In the genomic region with DNA sequence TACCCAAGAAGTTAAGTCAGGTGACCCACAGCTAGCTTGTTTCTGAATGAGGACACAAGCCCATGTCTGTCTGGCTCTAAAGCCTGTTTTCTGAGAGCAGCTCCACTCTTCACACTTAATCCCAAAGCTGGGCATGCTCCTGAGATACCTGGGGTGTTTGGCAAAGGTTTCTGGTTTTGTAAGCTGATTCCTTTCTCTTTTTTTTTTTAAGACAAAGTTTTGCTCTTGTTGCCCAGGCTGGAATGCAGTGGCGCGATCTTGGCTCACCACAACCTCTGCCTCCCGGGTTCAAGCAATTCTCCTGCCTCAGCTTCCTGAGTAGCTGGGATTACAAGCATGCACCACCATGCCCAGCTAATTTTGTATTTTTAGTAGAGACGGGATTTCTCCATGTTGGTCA, we compare ENCODE assay signal across 19 cellular contexts. TPM values are rescaled to one million over a fixed set of nuclear protein-coding genes. Genes with fewer than 3 reads are reported as not detected.
A peak's percentile ranks its signal among the peaks of the same experiment; 100 is the strongest.
DNase-seq lines count a peak whose midpoint lies in the region; ATAC-seq and TF ChIP-seq lines count a peak whose summit lies in the region.
"Not testable (repeated sequence)": the region's sequence is repeated elsewhere in the genome, so short reads cannot be mapped to it uniquely, and the experiment has no call there.
"Had no signal": no experiment of that assay in that cellular context is flagged by ENCODE, and none has a peak within 500 bp of the region (broad histone marks: within the 10 kb centered on the region; RNA-seq: fewer than 3 reads in every experiment).

No MANE protein-coding gene starts in this region.

- H3K27me3 ChIP-seq in esophagus squamous epithelium; psoas muscle (ENCODE audit: insufficient read depth in 3 of 3, low read length in 2 of 3): not testable (repeated sequence)

- not testable (repeated sequence) for ATAC-seq in psoas muscle

- 36 to 58% methylated on average over 4 of the region's 4 CpGs for WGBS in esophagus squamous epithelium, 2 donors
- 72 to 95% (median 81%) methylated on average over 3 to 4 of the region's 4 CpGs for WGBS in psoas muscle, 3 donors

- not testable (repeated sequence) for TF ChIP-seq POLR2A in esophagus squamous epithelium (IDR thresholded peaks at IDR 0.05)

- not testable (repeated sequence) for H3K4me3 ChIP-seq in astrocyte of the cerebellum (ENCODE audit: low read depth, low read length); esophagus squamous epithelium; psoas muscle

- intact Hi-C loops in esophagus squamous epithelium (cut with DNase I): not testable (repeated sequence)
- intact Hi-C loops in psoas muscle (cut with DNase I): loop anchor here (2.0 to 10.0 kb wide), 4 partner anchors 13 to 299 kb away; partner anchors contain the start of gene TUT1 (in 1 of the 2)

- DNase-seq in NCI-H2107 treated with DMSO at 0.1 percent for 48 hours (lab: John Stamatoyannopoulos, UW; ENCODE audit: unreplicated experiment) (peak; percentile 19), astrocyte of the cerebellum (ENCODE audit: low read depth) (peak; percentile 11)
- DNase-seq in RWPE1 (ENCODE audit: low spot score); esophagus squamous epithelium (lab: John Stamatoyannopoulos, UW); psoas muscle: not testable (repeated sequence)

- in situ Hi-C loops in astrocyte of the cerebellum (cut with HindIII; ENCODE audit: low sequenced_read_pairs): not testable (repeated sequence)

- H3K27ac ChIP-seq in RWPE1: peak overlapping the region; percentile 54
- peak overlapping the region in 3 of 4 donors; percentile 3 to 55 (median 25) for H3K27ac ChIP-seq in esophagus squamous epithelium
- peak overlapping the region; percentile 79 for H3K27ac ChIP-seq in psoas muscle

- not testable (repeated sequence) for TF ChIP-seq CTCF in RWPE1 (conservative IDR thresholded peaks at IDR 0.05; ENCODE audit: low read depth); astrocyte of the cerebellum (IDR thresholded peaks at IDR 0.05; ENCODE audit: low read depth, low read length, missing control alignments); esophagus squamous epithelium (IDR thresholded peaks at IDR 0.05); psoas muscle (IDR thresholded peaks at IDR 0.05)

- CTCF ChIA-PET in RWPE1 (lab: Yijun Ruan, JAX): interaction anchor here (0.6 to 1.8 kb wide), 3 partner anchors 12 to 24 kb away, joined by 6 to 17 read pairs (median 7); partner anchors contain the start of genes BSCL2 and GNG3

- H3K4me1 ChIP-seq in esophagus squamous epithelium (peaks cover 0 to 45% (median 17%) of the 10 kb centered on the region in 3 donors), psoas muscle (peaks cover 10% of the 10 kb centered on the region)

- not testable (repeated sequence) for H3K9me3 ChIP-seq in esophagus squamous epithelium, psoas muscle

- not testable (repeated sequence) for TF ChIP-seq EP300 in Ishikawa (IDR thresholded peaks at IDR 0.05; ENCODE audit: borderline replicate concordance)

- POLR2A ChIA-PET in RWPE1 (lab: Yijun Ruan, JAX; ENCODE audit: low non-redundant PET): not testable (repeated sequence)

- not testable (repeated sequence) for TF ChIP-seq RAD21 in Ishikawa (IDR thresholded peaks at IDR 0.05; ENCODE audit: low read depth)

- peaks cover 8 to 47% (median 9%) of the 10 kb centered on the region in 3 donors for H3K36me3 ChIP-seq in esophagus squamous epithelium
- H3K36me3 ChIP-seq in psoas muscle (ENCODE audit: insufficient read depth in 1 of 2, low read depth in 1 of 2): peaks cover 0 to 45% of the 10 kb centered on the region in 2 donors

TF ChIP-seq in Ishikawa, 13 proteins besides CTCF, POLR2A, EP300 and RAD21:
- TF ChIP-seq TEAD4 (IDR thresholded peaks at IDR 0.05): peak; percentile 67
- TF ChIP-seq, protein P1, sequence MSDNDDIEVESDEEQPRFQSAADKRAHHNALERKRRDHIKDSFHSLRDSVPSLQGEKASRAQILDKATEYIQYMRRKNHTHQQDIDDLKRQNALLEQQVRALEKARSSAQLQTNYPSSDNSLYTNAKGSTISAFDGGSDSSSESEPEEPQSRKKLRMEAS (IDR thresholded peaks at IDR 0.05): peak; percentile 29; the same call in 1 of the 2 replicates
- peak; percentile 83 for TF ChIP-seq NFIC (IDR thresholded peaks at IDR 0.05)
- TF ChIP-seq, protein P2, sequence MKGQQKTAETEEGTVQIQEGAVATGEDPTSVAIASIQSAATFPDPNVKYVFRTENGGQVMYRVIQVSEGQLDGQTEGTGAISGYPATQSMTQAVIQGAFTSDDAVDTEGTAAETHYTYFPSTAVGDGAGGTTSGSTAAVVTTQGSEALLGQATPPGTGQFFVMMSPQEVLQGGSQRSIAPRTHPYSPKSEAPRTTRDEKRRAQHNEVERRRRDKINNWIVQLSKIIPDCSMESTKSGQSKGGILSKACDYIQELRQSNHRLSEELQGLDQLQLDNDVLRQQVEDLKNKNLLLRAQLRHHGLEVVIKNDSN (IDR thresholded peaks at IDR 0.05): 0 out of 2 replicates have a peak, but pooled peaks have one; percentile 19

RNA-seq across cellular contexts. Expression of gene LRRN4CL, which starts 4.3 kb away (rescaled TPM):
- total RNA-seq in esophagus squamous epithelium: 10 to 100 TPM in 1 of 4 donors, 1 to 10 TPM in 2, under 1 TPM in 1; 0.27 to 12.0 (median 4.5) TPM
- total RNA-seq in psoas muscle: 1 to 10 TPM; 2.4 to 4.8 (median 3.8) TPM
- polyA plus RNA-seq in psoas muscle: 1 to 10 TPM; 1.8 to 3.7 (median 2.8) TPM
- total RNA-seq: CD4-positive, alpha-beta T cell; CD4-positive, CD25-positive, alpha-beta regulatory T cell; CD8-positive, alpha-beta T cell; Daoy had no signal
- polyA plus RNA-seq: CD14-positive monocyte; CD4-positive, alpha-beta memory T cell; CD4-positive, CD25-positive, alpha-beta regulatory T cell; CD8-positive, alpha-beta memory T cell had no signal

RNA-seq across cellular contexts. Expression of gene BSCL2, which starts 13.6 kb away (rescaled TPM):
- total RNA-seq in esophagus squamous epithelium: 10 to 100 TPM; 25.7 to 69.4 (median 32.6) TPM
- 10 to 100 TPM; 17.0 to 45.4 (median 29.0) TPM for total RNA-seq in psoas muscle
- 100 to 1,000 TPM in 1 of 3 donors, 10 to 100 TPM in 2; 61.5 to 174 (median 63.5) TPM for polyA plus RNA-seq in psoas muscle

RNA-seq across cellular contexts. Expression of gene GNG3, which starts 13.9 kb away (rescaled TPM):
- not detected for total RNA-seq in esophagus squamous epithelium
- not detected for total RNA-seq in psoas muscle
- under 1 TPM in 2 of 3 donors, not detected in 1; 0.10 to 0.39 TPM for polyA plus RNA-seq in psoas muscle
- total RNA-seq: A172; Caco-2; Calu3; CD4-positive, alpha-beta memory T cell; CD4-positive, alpha-beta T cell; CD4-positive, CD25-positive, alpha-beta regulatory T cell; CD8-positive, alpha-beta memory T cell; CD8-positive, alpha-beta T cell; Daoy had no signal
- polyA plus RNA-seq: A549; AG04450; BJ; CD4-positive, alpha-beta memory T cell had no signal

RNA-seq across cellular contexts. Expression of gene UBXN1, which starts 14.8 kb away (rescaled TPM):
- total RNA-seq in esophagus squamous epithelium: 100 to 1,000 TPM in 1 of 4 donors, 10 to 100 TPM in 3; 67.3 to 148 (median 86.1) TPM
- 100 to 1,000 TPM; 102 to 204 (median 149) TPM for total RNA-seq in psoas muscle
- 100 to 1,000 TPM; 225 to 376 (median 295) TPM for polyA plus RNA-seq in psoas muscle

RNA-seq across cellular contexts. Expression of gene LBHD1, which starts 21.6 kb away (rescaled TPM):
- total RNA-seq in esophagus squamous epithelium (1 to 10 TPM; 1.8 to 3.6 (median 2.5) TPM), psoas muscle (1 to 10 TPM in 3 of 4 donors, under 1 TPM in 1; 0.74 to 3.2 (median 1.9) TPM)
- polyA plus RNA-seq in psoas muscle: 1 to 10 TPM in 2 of 3 donors, under 1 TPM in 1; 0.98 to 3.6 (median 1.6) TPM

Comparison
In these comparisons a context has a peak if more than half of its experiments do, and no peak if none do; other contexts are left out.
1. H3K27ac ChIP-seq: peak in every context shown above with its lines; median percentile 79 in psoas muscle; 54 in RWPE1; 25 in esophagus squamous epithelium.